In the genomic region with DNA sequence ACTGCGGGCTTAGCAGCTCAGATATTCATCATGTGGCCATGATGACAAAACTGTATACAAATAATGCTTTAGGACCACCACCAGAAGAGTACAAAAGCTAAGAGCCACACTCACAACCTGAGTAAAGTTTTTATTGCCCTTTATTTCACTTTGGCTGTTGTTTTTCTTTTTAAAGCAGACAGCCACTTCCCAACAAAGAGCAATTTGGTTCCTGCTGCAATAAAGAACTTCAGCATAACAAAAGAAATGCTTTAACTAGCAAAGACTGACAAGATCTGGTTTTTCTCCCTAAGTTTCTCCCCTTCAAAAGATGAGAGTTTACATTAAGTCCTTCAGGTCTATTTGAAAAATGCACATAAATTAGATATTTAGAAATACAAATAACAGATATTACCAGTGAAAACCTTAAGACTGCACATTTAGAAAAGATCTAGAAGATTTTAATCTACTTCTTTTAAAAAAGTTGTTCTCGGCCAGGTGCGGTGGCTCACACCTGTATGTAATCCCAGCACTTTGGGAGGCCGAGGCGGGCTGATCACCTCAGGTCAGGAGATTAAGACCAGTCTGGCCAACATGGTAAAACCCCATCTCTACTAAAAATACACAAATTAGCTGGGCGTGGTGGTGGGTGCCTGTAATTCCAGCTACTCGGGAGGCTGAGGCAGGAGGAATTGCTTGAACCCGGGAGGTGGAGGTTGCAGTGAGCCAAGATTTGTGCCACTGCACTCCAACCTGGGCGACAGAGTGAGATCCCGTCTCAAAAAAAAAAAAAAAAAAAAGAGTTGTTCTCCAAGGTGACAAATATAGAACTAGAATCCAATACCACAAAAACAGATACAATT, we compare ENCODE assay signal across 18 cellular contexts.
"Had no signal": no experiment of that assay in that cellular context is flagged by ENCODE, and none has a peak within 500 bp of the region (broad histone marks: within the 10 kb centered on the region; RNA-seq: fewer than 3 reads in every experiment).

No MANE protein-coding gene starts in this region.

- H3K9ac ChIP-seq: SK-N-SH had no signal

- H3K4me2 ChIP-seq: SK-N-SH had no signal

- H3K4me1 ChIP-seq: ascending aorta, heart left ventricle, psoas muscle, right lobe of liver, spleen had no signal

- H3K9me3 Mint-ChIP-seq: activated T-cell treated with anti-CD3 and anti-CD28 coated beads, Interleukin-2, amount 50 U/mL, for 72 hours; naive thymus-derived CD8-positive, alpha-beta T cell; stimulated activated naive B cell treated with anti-CD40 and anti-IgM and Interleukin-4, amounts not matched to agents 10 μg/mL and 1 μg/mL and 100 μg/mL, for 72 hours had no signal

- H3K4me1 Mint-ChIP-seq: stimulated activated naive B cell treated with anti-CD40 and anti-IgM and Interleukin-4, amounts not matched to agents 10 μg/mL and 1 μg/mL and 100 μg/mL, for 72 hours had no signal

- ATAC-seq: activated T-cell treated with anti-CD3 and anti-CD28 coated beads, Interleukin-2, amount 50 U/mL, for 72 hours; heart left ventricle; left colon; naive thymus-derived CD8-positive, alpha-beta T cell; psoas muscle; right lobe of liver; stimulated activated naive B cell treated with anti-CD40 and anti-IgM and Interleukin-4, amounts not matched to agents 10 μg/mL and 1 μg/mL and 100 μg/mL, for 72 hours had no signal

- H3K27ac ChIP-seq: ascending aorta, cardiac muscle cell, heart left ventricle, psoas muscle, right lobe of liver, spleen had no signal

- H3K27ac Mint-ChIP-seq: stimulated activated naive B cell treated with anti-CD40 and anti-IgM and Interleukin-4, amounts not matched to agents 10 μg/mL and 1 μg/mL and 100 μg/mL, for 72 hours had no signal

- H3K27me3 Mint-ChIP-seq: naive thymus-derived CD8-positive, alpha-beta T cell; stimulated activated naive B cell treated with anti-CD40 and anti-IgM and Interleukin-4, amounts not matched to agents 10 μg/mL and 1 μg/mL and 100 μg/mL, for 72 hours had no signal

- H3K4me3 Mint-ChIP-seq: activated T-cell treated with anti-CD3 and anti-CD28 coated beads, Interleukin-2, amount 50 U/mL, for 72 hours; naive thymus-derived CD8-positive, alpha-beta T cell; stimulated activated naive B cell treated with anti-CD40 and anti-IgM and Interleukin-4, amounts not matched to agents 10 μg/mL and 1 μg/mL and 100 μg/mL, for 72 hours had no signal

- H3K4me3 ChIP-seq: ascending aorta, cardiac muscle cell, heart left ventricle, lung, psoas muscle, spleen had no signal

- DNase-seq: activated gamma-delta T cell treated with Interleukin-2 at 50 U/mL for 16 hours; activated T-cell treated with anti-CD3 and anti-CD28 coated beads, Interleukin-2, amount 50 U/mL, for 72 hours; foreskin melanocyte; heart left ventricle; left colon; naive thymus-derived CD8-positive, alpha-beta T cell; nucleus accumbens; psoas muscle; right lobe of liver; SK-N-SH; spleen; stimulated activated CD4-positive, alpha-beta T cell treated with anti-CD3 and anti-CD28 coated beads, Interleukin-2, amount 100 ng/mL, for 24 hours; stimulated activated naive B cell treated with anti-CD40 and anti-IgM and Interleukin-4, amounts not matched to agents 10 μg/mL and 1 μg/mL and 100 μg/mL, for 72 hours; T-helper 2 cell; trophoblast cell had no signal

- H3K9me3 ChIP-seq: ascending aorta, heart left ventricle, psoas muscle, right lobe of liver, SK-N-SH, spleen had no signal

- H3K27me3 ChIP-seq: ascending aorta, cardiac muscle cell, heart left ventricle, right lobe of liver, spleen had no signal
